1 cellular context compared by ENCODE assay signal in the genomic region with DNA sequence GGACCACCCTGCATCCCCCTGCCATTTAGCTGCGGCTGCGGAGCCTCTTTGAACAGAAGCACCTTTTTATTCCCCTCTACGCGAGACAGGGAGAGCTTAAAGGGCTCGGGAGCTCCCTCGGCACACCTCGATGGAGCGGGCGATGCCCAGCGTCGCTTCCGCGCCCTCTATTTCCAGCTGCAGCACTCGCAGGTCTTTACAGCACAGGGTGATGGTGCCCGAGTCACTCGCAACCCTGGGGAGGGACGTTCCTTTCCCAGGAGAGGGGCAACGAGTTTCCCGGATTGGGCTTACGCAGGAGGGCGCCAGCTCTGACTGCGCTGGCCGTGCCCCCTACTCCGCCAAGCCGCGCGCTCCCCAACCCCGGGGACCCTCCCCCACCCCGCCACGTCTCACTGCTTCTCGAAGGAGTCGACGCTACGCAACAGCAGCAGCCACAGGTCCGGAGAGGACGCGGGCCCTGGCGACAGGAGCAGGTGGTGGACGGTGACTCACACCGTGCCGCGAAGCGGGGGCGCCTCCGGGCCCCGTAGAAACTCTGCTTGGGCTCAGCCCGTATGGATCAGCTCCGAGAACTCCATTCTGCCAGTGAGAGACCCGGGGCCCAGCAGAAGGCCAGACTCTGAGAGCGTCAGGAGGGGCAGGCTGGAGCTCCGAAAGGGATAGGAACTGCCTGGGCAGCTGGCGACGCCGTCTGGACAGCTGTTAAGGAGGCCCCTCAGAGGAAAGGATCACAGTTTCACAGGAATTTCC.
TF ChIP-seq lines count a peak whose summit lies in the region.

No MANE protein-coding gene starts in this region.

TF ChIP-seq in HepG2, 621 proteins besides CTCF, POLR2A, EP300 and RAD21 (continued from another document and continues in another):
- no peak for TF ChIP-seq KIAA2018 (CRISPR knock-in tag; IDR thresholded peaks at IDR 0.05; ENCODE audit: borderline replicate concordance)
- TF ChIP-seq MAFF (IDR thresholded peaks at IDR 0.05; ENCODE audit: low read depth, low read length), result no peak
- TF ChIP-seq HOXA5 (CRISPR knock-in tag; IDR thresholded peaks at IDR 0.05), result 0 out of 2 replicates have a peak, but pooled peaks have one; percentile 44
- peak; percentile 50; the same call in 1 of the 2 replicates for TF ChIP-seq KMT2B (CRISPR knock-in tag; IDR thresholded peaks at IDR 0.05)
- TF ChIP-seq TFAP4 (IDR thresholded peaks at IDR 0.05; ENCODE audit: borderline replicate concordance, low read depth), result peak; percentile 73; the same call in 1 of the 2 replicates
- peak; percentile 63; the same call in 1 of the 2 replicates for TF ChIP-seq GABPB1 (CRISPR knock-in tag; IDR thresholded peaks at IDR 0.05)
- TF ChIP-seq ZFX (CRISPR knock-in tag; IDR thresholded peaks at IDR 0.05; ENCODE audit: low read depth), result peak; percentile 76; the same call in 1 of the 2 replicates
- TF ChIP-seq ERF (CRISPR knock-in tag; IDR thresholded peaks at IDR 0.05), result peak; percentile 78
- no peak for TF ChIP-seq ZEB1 (IDR thresholded peaks at IDR 0.05; ENCODE audit: insufficient replicate concordance, low read depth)
- no peak for TF ChIP-seq ZMYM4 (CRISPR knock-in tag; IDR thresholded peaks at IDR 0.05)
- TF ChIP-seq ZNF274 (CRISPR knock-in tag; IDR thresholded peaks at IDR 0.05), result 0 out of 2 replicates have a peak, but pooled peaks have one; percentile 52
- TF ChIP-seq TCF12 (IDR thresholded peaks at IDR 0.05), result no peak
- TF ChIP-seq TCF12 (CRISPR knock-in tag; IDR thresholded peaks at IDR 0.05), result no peak
- no peak for TF ChIP-seq CC2D1A (CRISPR knock-in tag; IDR thresholded peaks at IDR 0.05)
- no peak for TF ChIP-seq ZNF567 (CRISPR knock-in tag; IDR thresholded peaks at IDR 0.05; ENCODE audit: borderline replicate concordance)
- TF ChIP-seq, protein P1, sequence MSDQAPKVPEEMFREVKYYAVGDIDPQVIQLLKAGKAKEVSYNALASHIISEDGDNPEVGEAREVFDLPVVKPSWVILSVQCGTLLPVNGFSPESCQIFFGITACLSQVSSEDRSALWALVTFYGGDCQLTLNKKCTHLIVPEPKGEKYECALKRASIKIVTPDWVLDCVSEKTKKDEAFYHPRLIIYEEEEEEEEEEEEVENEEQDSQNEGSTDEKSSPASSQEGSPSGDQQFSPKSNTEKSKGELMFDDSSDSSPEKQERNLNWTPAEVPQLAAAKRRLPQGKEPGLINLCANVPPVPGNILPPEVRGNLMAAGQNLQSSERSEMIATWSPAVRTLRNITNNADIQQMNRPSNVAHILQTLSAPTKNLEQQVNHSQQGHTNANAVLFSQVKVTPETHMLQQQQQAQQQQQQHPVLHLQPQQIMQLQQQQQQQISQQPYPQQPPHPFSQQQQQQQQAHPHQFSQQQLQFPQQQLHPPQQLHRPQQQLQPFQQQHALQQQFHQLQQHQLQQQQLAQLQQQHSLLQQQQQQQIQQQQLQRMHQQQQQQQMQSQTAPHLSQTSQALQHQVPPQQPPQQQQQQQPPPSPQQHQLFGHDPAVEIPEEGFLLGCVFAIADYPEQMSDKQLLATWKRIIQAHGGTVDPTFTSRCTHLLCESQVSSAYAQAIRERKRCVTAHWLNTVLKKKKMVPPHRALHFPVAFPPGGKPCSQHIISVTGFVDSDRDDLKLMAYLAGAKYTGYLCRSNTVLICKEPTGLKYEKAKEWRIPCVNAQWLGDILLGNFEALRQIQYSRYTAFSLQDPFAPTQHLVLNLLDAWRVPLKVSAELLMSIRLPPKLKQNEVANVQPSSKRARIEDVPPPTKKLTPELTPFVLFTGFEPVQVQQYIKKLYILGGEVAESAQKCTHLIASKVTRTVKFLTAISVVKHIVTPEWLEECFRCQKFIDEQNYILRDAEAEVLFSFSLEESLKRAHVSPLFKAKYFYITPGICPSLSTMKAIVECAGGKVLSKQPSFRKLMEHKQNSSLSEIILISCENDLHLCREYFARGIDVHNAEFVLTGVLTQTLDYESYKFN (CRISPR knock-in tag; conservative IDR thresholded peaks at IDR 0.05), result no peak; the same call in 1 of the 2 replicates
- TF ChIP-seq HIC2 (CRISPR knock-in tag; IDR thresholded peaks at IDR 0.05; ENCODE audit: low read depth), result peak; percentile 54
- TF ChIP-seq, protein P2, sequence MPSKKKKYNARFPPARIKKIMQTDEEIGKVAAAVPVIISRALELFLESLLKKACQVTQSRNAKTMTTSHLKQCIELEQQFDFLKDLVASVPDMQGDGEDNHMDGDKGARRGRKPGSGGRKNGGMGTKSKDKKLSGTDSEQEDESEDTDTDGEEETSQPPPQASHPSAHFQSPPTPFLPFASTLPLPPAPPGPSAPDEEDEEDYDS (CRISPR knock-in tag; IDR thresholded peaks at IDR 0.05), result no peak; the same call in 1 of the 2 replicates
- no peak for TF ChIP-seq GZF1 (CRISPR knock-in tag; IDR thresholded peaks at IDR 0.05)
- TF ChIP-seq, protein P3, sequence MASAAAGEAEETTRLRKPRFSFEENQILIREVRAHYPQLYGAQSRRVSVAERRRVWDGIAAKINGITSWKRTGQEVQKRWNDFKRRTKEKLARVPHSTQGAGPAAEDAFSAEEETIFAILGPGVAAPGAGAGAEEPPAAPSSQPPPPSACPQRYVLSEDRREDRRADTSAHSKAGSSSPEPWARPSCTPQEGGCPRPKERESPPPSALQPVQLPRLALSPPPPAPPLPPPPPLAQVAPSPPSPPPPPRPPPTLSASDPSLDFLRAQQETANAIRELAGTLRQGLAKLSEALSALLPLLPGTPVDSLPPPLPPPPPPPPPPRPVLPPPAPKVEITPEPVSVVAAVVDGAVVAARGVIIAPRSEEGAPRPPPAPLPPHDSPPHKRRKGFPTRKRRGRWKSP (CRISPR knock-in tag; IDR thresholded peaks at IDR 0.05), result 0 out of 2 replicates have a peak, but pooled peaks have one; percentile 29
- no peak for TF ChIP-seq ZNF24 (IDR thresholded peaks at IDR 0.05)
- no peak for TF ChIP-seq ZNF160 (CRISPR knock-in tag; IDR thresholded peaks at IDR 0.05)
- TF ChIP-seq, protein P4, sequence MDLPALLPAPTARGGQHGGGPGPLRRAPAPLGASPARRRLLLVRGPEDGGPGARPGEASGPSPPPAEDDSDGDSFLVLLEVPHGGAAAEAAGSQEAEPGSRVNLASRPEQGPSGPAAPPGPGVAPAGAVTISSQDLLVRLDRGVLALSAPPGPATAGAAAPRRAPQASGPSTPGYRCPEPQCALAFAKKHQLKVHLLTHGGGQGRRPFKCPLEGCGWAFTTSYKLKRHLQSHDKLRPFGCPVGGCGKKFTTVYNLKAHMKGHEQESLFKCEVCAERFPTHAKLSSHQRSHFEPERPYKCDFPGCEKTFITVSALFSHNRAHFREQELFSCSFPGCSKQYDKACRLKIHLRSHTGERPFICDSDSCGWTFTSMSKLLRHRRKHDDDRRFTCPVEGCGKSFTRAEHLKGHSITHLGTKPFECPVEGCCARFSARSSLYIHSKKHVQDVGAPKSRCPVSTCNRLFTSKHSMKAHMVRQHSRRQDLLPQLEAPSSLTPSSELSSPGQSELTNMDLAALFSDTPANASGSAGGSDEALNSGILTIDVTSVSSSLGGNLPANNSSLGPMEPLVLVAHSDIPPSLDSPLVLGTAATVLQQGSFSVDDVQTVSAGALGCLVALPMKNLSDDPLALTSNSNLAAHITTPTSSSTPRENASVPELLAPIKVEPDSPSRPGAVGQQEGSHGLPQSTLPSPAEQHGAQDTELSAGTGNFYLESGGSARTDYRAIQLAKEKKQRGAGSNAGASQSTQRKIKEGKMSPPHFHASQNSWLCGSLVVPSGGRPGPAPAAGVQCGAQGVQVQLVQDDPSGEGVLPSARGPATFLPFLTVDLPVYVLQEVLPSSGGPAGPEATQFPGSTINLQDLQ (CRISPR knock-in tag; IDR thresholded peaks at IDR 0.05), result no peak
- TF ChIP-seq ZFP41 (CRISPR knock-in tag; IDR thresholded peaks at IDR 0.05; ENCODE audit: borderline replicate concordance), result no peak
- TF ChIP-seq, protein P5, sequence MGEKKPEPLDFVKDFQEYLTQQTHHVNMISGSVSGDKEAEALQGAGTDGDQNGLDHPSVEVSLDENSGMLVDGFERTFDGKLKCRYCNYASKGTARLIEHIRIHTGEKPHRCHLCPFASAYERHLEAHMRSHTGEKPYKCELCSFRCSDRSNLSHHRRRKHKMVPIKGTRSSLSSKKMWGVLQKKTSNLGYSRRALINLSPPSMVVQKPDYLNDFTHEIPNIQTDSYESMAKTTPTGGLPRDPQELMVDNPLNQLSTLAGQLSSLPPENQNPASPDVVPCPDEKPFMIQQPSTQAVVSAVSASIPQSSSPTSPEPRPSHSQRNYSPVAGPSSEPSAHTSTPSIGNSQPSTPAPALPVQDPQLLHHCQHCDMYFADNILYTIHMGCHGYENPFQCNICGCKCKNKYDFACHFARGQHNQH (CRISPR knock-in tag; IDR thresholded peaks at IDR 0.05), result 0 out of 2 replicates have a peak, but pooled peaks have one; percentile 51
- peak; percentile 55; the same call in 1 of the 2 replicates for TF ChIP-seq NKX3-1 (CRISPR knock-in tag; IDR thresholded peaks at IDR 0.05)
- no peak for TF ChIP-seq RBAK (CRISPR knock-in tag; IDR thresholded peaks at IDR 0.05)
- no peak for TF ChIP-seq MYNN (CRISPR knock-in tag; IDR thresholded peaks at IDR 0.05; ENCODE audit: low read depth)
- no peak for TF ChIP-seq ZNF260 (CRISPR knock-in tag; IDR thresholded peaks at IDR 0.05; ENCODE audit: borderline replicate concordance, low read depth)
- TF ChIP-seq MXD4 (CRISPR knock-in tag; IDR thresholded peaks at IDR 0.05), result 0 out of 2 replicates have a peak, but pooled peaks have one; percentile 57
- TF ChIP-seq MAX (IDR thresholded peaks at IDR 0.05), result peak; percentile 89
